ENCODE assay signal across 16 cellular contexts in the genomic region with DNA sequence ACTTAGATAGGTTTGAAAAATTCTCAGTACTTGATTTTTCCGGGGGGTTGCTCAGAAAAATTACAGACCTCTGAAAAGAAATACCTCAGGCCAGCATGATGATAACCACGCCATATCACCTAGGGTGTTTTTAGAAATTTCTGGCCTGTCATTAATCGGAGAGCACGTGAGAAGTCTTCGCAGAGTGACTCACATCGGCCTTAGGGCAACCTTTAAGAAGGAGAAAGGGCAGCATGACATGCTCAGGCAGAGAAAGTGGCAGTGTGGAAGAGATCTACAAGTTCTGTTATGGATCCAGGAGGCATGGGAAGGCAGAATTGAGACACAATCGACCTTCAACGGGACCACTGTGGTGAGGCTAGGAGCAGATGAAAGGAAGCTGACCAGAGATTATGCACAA.
"Had no signal": no experiment of that assay in that cellular context is flagged by ENCODE, and none has a peak within 500 bp of the region (broad histone marks: within the 10 kb centered on the region; RNA-seq: fewer than 3 reads in every experiment).

No MANE protein-coding gene starts in this region.

- H3K4me1 ChIP-seq: gastrocnemius medialis, thyroid gland, uterus had no signal

- H3K36me3 Mint-ChIP-seq: activated naive CD8-positive, alpha-beta T cell treated with anti-CD3 and anti-CD28 coated beads, Interleukin-2, amount 10 ng/mL, durations not matched to agents 7 days and 5 days; brain; natural killer cell; stimulated activated memory B cell treated with anti-CD40 and anti-IgM and Interleukin-4, amounts not matched to agents 10 μg/mL and 1 μg/mL and 100 μg/mL, for 72 hours had no signal

- ATAC-seq: gastrocnemius medialis; left lobe of liver; natural killer cell; stimulated activated memory B cell treated with anti-CD40 and anti-IgM and Interleukin-4, amounts not matched to agents 10 μg/mL and 1 μg/mL and 100 μg/mL, for 72 hours had no signal

- H3K4me3 Mint-ChIP-seq: activated naive CD8-positive, alpha-beta T cell treated with anti-CD3 and anti-CD28 coated beads, Interleukin-2, amount 10 ng/mL, durations not matched to agents 7 days and 5 days; activated T-helper 1 cell treated with anti-CD3 and anti-CD28 coated beads, Interleukin-12 subunit alpha, Interleukin-12 subunit beta, Interleukin-2, Interleukin-4 antibody, amounts not matched to agents 30 ng/mL and 10 ng/mL and 1 ng/mL, durations not matched to agents 14 hours and 24 hours and 36 hours; brain; natural killer cell; stimulated activated memory B cell treated with anti-CD40 and anti-IgM and Interleukin-4, amounts not matched to agents 10 μg/mL and 1 μg/mL and 100 μg/mL, for 72 hours had no signal

- H3K27ac ChIP-seq: gastrocnemius medialis, thyroid gland, uterus had no signal

- H3K9me3 ChIP-seq: gastrocnemius medialis, thyroid gland, uterus had no signal

- FAIRE-seq: islet of Langerhans had no signal

- H3K27ac Mint-ChIP-seq: activated naive CD8-positive, alpha-beta T cell treated with anti-CD3 and anti-CD28 coated beads, Interleukin-2, amount 10 ng/mL, durations not matched to agents 7 days and 5 days; activated T-helper 1 cell treated with anti-CD3 and anti-CD28 coated beads, Interleukin-12 subunit alpha, Interleukin-12 subunit beta, Interleukin-2, Interleukin-4 antibody, amounts not matched to agents 30 ng/mL and 10 ng/mL and 1 ng/mL, durations not matched to agents 14 hours and 24 hours and 36 hours; brain; natural killer cell; stimulated activated memory B cell treated with anti-CD40 and anti-IgM and Interleukin-4, amounts not matched to agents 10 μg/mL and 1 μg/mL and 100 μg/mL, for 72 hours had no signal

- H3K27me3 ChIP-seq: gastrocnemius medialis, thyroid gland, uterus had no signal

- H3K27me3 Mint-ChIP-seq: brain; stimulated activated memory B cell treated with anti-CD40 and anti-IgM and Interleukin-4, amounts not matched to agents 10 μg/mL and 1 μg/mL and 100 μg/mL, for 72 hours had no signal

- H3K9me3 Mint-ChIP-seq: activated naive CD8-positive, alpha-beta T cell treated with anti-CD3 and anti-CD28 coated beads, Interleukin-2, amount 10 ng/mL, durations not matched to agents 7 days and 5 days; activated T-helper 1 cell treated with anti-CD3 and anti-CD28 coated beads, Interleukin-12 subunit alpha, Interleukin-12 subunit beta, Interleukin-2, Interleukin-4 antibody, amounts not matched to agents 30 ng/mL and 10 ng/mL and 1 ng/mL, durations not matched to agents 14 hours and 24 hours and 36 hours; brain; natural killer cell; stimulated activated memory B cell treated with anti-CD40 and anti-IgM and Interleukin-4, amounts not matched to agents 10 μg/mL and 1 μg/mL and 100 μg/mL, for 72 hours had no signal

- H3K36me3 ChIP-seq: gastrocnemius medialis, thyroid gland, uterus had no signal

- DNase-seq: activated CD4-positive, CD25-positive, alpha-beta regulatory T cell treated with anti-CD3 and anti-CD28 coated beads, Interleukin-2, amount 50 U/mL, for 72 hours; activated naive CD8-positive, alpha-beta T cell treated with anti-CD3 and anti-CD28 coated beads, Interleukin-2, amount 10 ng/mL, durations not matched to agents 7 days and 5 days; cortex of kidney; effector CD8-positive, alpha-beta T cell; gastrocnemius medialis; natural killer cell; posterior cingulate gyrus; stimulated activated CD4-positive, alpha-beta T cell treated with anti-CD3 and anti-CD28 coated beads, Interleukin-2, amount 100 ng/mL, for 48 hours; T-helper 9 cell; thyroid gland; uterus had no signal

- H3K4me3 ChIP-seq: gastrocnemius medialis, thyroid gland, uterus had no signal
